33 cellular contexts compared by ENCODE assay signal in the genomic region with DNA sequence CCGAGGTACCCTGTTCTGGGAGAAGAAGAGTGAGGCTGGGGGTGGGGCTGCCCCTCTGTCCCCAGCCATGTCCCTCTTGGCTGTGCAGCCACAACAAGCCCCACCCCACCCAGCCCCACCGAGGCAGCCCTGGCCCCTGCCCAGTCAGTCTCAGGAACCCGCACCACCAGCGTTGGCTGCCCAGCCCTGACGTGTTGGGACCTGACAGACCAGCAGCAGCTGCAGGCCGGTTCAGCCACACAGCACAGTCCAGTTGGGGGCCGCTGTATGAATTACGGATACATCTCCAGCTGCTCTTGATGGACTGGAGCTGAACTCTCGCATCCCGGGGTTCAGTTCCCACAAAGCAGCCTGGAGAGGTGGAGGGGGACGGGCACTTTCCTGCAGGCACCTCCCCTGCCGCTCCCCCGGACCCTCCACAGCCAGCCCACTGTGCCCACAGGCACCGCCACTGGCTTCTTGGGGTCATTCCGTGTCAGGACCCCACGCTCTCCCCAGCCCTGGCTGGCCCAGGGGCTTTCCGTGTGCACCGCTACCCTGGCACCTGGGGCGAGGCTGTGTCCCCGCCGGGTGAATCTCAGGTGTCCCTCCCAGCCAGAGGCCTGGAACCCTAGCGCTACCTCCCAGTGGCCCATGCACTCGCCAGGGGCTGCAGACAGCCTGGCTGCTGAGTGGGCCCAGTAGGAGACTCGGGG. TPM values are rescaled to one million over a fixed set of nuclear protein-coding genes. Genes with fewer than 3 reads are reported as not detected.
"Had no signal": no experiment of that assay in that cellular context is flagged by ENCODE, and none has a peak within 500 bp of the region (broad histone marks: within the 10 kb centered on the region; RNA-seq: fewer than 3 reads in every experiment).

No MANE protein-coding gene starts in this region.

- H3K36me3 ChIP-seq: brain microvascular endothelial cell had no signal

- H3K4me1 Mint-ChIP-seq: activated CD4-positive, alpha-beta T cell treated with anti-CD3 and anti-CD28 coated beads, Interleukin-2, amount 10 ng/mL, durations not matched to agents 24 days and 14 days; activated naive CD8-positive, alpha-beta T cell treated with anti-CD3 and anti-CD28 coated beads for 36 hours; activated T-helper 17 cell treated with anti-CD3 and anti-CD28 coated beads, Interleukin-2, amount 50 U/mL, for 72 hours had no signal

- H3K9me3 Mint-ChIP-seq: activated CD4-positive, alpha-beta T cell treated with anti-CD3 and anti-CD28 coated beads, Interleukin-2, amount 10 ng/mL, durations not matched to agents 24 days and 14 days; activated CD8-positive, alpha-beta T cell treated with anti-CD3 and anti-CD28 coated beads for 36 hours; activated naive CD8-positive, alpha-beta T cell treated with anti-CD3 and anti-CD28 coated beads for 36 hours; activated T-cell treated with anti-CD3 and anti-CD28 coated beads, Interleukin-2, amount 50 U/mL, for 72 hours; activated T-helper 17 cell treated with anti-CD3 and anti-CD28 coated beads, Interleukin-2, amount 50 U/mL, for 72 hours; T-helper 1 cell treated with Interleukin-12 subunit alpha and Interleukin-12 subunit beta and Interleukin-4 antibody, amounts not matched to agents 30 μg/mL and 1 μg/mL, for 36 hours; T-helper 2 cell treated with Interferon-gamma antibody and Interleukin-4, amounts not matched to agents 5 μg/mL and 100 μg/mL, for 36 hours had no signal

- H3K27me3 ChIP-seq: brain microvascular endothelial cell had no signal

- H3K27ac ChIP-seq: brain microvascular endothelial cell, PC-9, RWPE1 had no signal

- DNase-seq: activated CD4-positive, alpha-beta T cell treated with anti-CD3 and anti-CD28 coated beads, Interleukin-2, amount 10 ng/mL, durations not matched to agents 24 days and 14 days; activated CD4-positive, alpha-beta T cell treated with anti-CD3 and anti-CD28 coated beads, Interleukin-2, amount 50 U/mL, for 4 hours; activated CD8-positive, alpha-beta T cell treated with anti-CD3 and anti-CD28 coated beads for 36 hours; activated effector memory CD4-positive, alpha-beta T cell treated with anti-CD3 and anti-CD28 coated beads, Interleukin-2, amount 50 U/mL, for 16 hours; activated naive CD4-positive, alpha-beta T cell; activated naive CD4-positive, alpha-beta T cell treated with anti-CD3 and anti-CD28 coated beads, Interleukin-2, amount 50 U/mL, for 16 hours; activated naive CD8-positive, alpha-beta T cell treated with anti-CD3 and anti-CD28 coated beads for 36 hours; activated T-cell treated with anti-CD3 and anti-CD28 coated beads, Interleukin-2, amount 50 U/mL, for 1 hour; activated T-cell treated with anti-CD3 and anti-CD28 coated beads, Interleukin-2, amount 50 U/mL, for 72 hours; amniotic stem cell; aorta; brain microvascular endothelial cell; Karpas-422; KBM-7; NCI-H1048; NCI-H1436 treated with DMSO at 0.1 percent for 48 hours; NCI-H1694 treated with DMSO at 0.1 percent for 48 hours; NCI-H2029; NCI-H2107; NCI-H2171; NCI-H510A; NCI-H526; NCI-H748 treated with DMSO at 0.1 percent for 48 hours; NK-92 treated with Interleukin-12 subunit alpha and Interleukin-12 subunit beta, amount 100 ng/mL, for 24 hours; PC-9; Right ventricle myocardium superior had no signal

- H3K36me3 Mint-ChIP-seq: activated naive CD8-positive, alpha-beta T cell treated with anti-CD3 and anti-CD28 coated beads for 36 hours had no signal

- H3K4me3 Mint-ChIP-seq: activated CD4-positive, alpha-beta T cell treated with anti-CD3 and anti-CD28 coated beads, Interleukin-2, amount 10 ng/mL, durations not matched to agents 24 days and 14 days; activated CD8-positive, alpha-beta T cell treated with anti-CD3 and anti-CD28 coated beads for 36 hours; activated naive CD8-positive, alpha-beta T cell treated with anti-CD3 and anti-CD28 coated beads for 36 hours; activated T-cell treated with anti-CD3 and anti-CD28 coated beads, Interleukin-2, amount 50 U/mL, for 72 hours; activated T-helper 17 cell treated with anti-CD3 and anti-CD28 coated beads, Interleukin-2, amount 50 U/mL, for 72 hours; T-helper 1 cell treated with Interleukin-12 subunit alpha and Interleukin-12 subunit beta and Interleukin-4 antibody, amounts not matched to agents 30 μg/mL and 1 μg/mL, for 36 hours; T-helper 2 cell treated with Interferon-gamma antibody and Interleukin-4, amounts not matched to agents 5 μg/mL and 100 μg/mL, for 36 hours had no signal

- H3K4me3 ChIP-seq: PC-9 had no signal

- H3K27me3 Mint-ChIP-seq: activated CD4-positive, alpha-beta T cell treated with anti-CD3 and anti-CD28 coated beads, Interleukin-2, amount 10 ng/mL, durations not matched to agents 24 days and 14 days; activated CD8-positive, alpha-beta T cell treated with anti-CD3 and anti-CD28 coated beads for 36 hours; activated naive CD8-positive, alpha-beta T cell treated with anti-CD3 and anti-CD28 coated beads for 36 hours; activated T-helper 17 cell treated with anti-CD3 and anti-CD28 coated beads, Interleukin-2, amount 50 U/mL, for 72 hours had no signal

- ATAC-seq: activated CD8-positive, alpha-beta T cell treated with anti-CD3 and anti-CD28 coated beads for 36 hours; activated T-cell treated with anti-CD3 and anti-CD28 coated beads, Interleukin-2, amount 50 U/mL, for 72 hours; activated T-helper 17 cell treated with anti-CD3 and anti-CD28 coated beads, Interleukin-2, amount 50 U/mL, for 72 hours had no signal

- H3K4me2 ChIP-seq: PC-9 had no signal

- H3K27ac Mint-ChIP-seq: activated CD4-positive, alpha-beta T cell treated with anti-CD3 and anti-CD28 coated beads, Interleukin-2, amount 10 ng/mL, durations not matched to agents 24 days and 14 days; activated CD8-positive, alpha-beta T cell treated with anti-CD3 and anti-CD28 coated beads for 36 hours; activated naive CD8-positive, alpha-beta T cell treated with anti-CD3 and anti-CD28 coated beads for 36 hours; activated T-cell treated with anti-CD3 and anti-CD28 coated beads, Interleukin-2, amount 50 U/mL, for 72 hours; activated T-helper 17 cell treated with anti-CD3 and anti-CD28 coated beads, Interleukin-2, amount 50 U/mL, for 72 hours; T-helper 1 cell treated with Interleukin-12 subunit alpha and Interleukin-12 subunit beta and Interleukin-4 antibody, amounts not matched to agents 30 μg/mL and 1 μg/mL, for 36 hours; T-helper 2 cell treated with Interferon-gamma antibody and Interleukin-4, amounts not matched to agents 5 μg/mL and 100 μg/mL, for 36 hours had no signal

- H2AFZ ChIP-seq: PC-9 had no signal

RNA-seq across cellular contexts. Expression of a gene that starts 7.1 kb away (rescaled TPM):
- total RNA-seq: activated CD4-positive, alpha-beta T cell treated with anti-CD3 and anti-CD28 coated beads, Interleukin-2, amount 10 ng/mL, durations not matched to agents 24 days and 14 days; activated CD8-positive, alpha-beta memory T cell treated with anti-CD3 and anti-CD28 coated beads for 36 hours; activated CD8-positive, alpha-beta T cell treated with anti-CD3 and anti-CD28 coated beads for 36 hours; activated naive CD8-positive, alpha-beta T cell treated with anti-CD3 and anti-CD28 coated beads for 36 hours; activated T-cell treated with anti-CD3 and anti-CD28 coated beads, Interleukin-2, amount 50 U/mL, for 72 hours; MCF 10A; PC-9; Right ventricle myocardium superior had no signal

RNA-seq across cellular contexts. Expression of a gene that starts 21.7 kb away (rescaled TPM):
- total RNA-seq: activated CD8-positive, alpha-beta memory T cell treated with anti-CD3 and anti-CD28 coated beads for 36 hours; activated naive CD8-positive, alpha-beta T cell treated with anti-CD3 and anti-CD28 coated beads for 36 hours; cardiac septum; MCF 10A; Right ventricle myocardium superior had no signal
